Comparison of ENCODE assay signal across 17 cellular contexts in genomic region chr3:25962255-25962654, GRCh38.
DNase-seq lines count a peak whose midpoint lies in the region; ATAC-seq, FAIRE-seq and TF ChIP-seq lines count a peak whose summit lies in the region.
"Had no signal": no experiment of that assay in that cellular context is flagged by ENCODE, and none has a peak within 500 bp of the region (broad histone marks: within the 10 kb centered on the region; RNA-seq: fewer than 3 reads in every experiment).

No MANE protein-coding gene starts in this region.

- no peak overlapping the region for H3K4me3 ChIP-seq in Caco-2 (ENCODE audit: low read depth, low read length)
- H3K4me3 ChIP-seq in HCT116 (replicated peaks in 1 of 2; ENCODE audit: low read depth in 1 of 2, low read length in 2 of 2): no peak overlapping the region
- no peak overlapping the region for H3K4me3 ChIP-seq in WERI-Rb-1 (ENCODE audit: low read depth, low read length)
- H3K4me3 ChIP-seq in upper lobe of left lung: no peak overlapping the region
- H3K4me3 ChIP-seq: adrenal gland, HAP-1, pancreas, SJSA1 had no signal

- H3K79me2 ChIP-seq in HCT116 (ENCODE audit: insufficient read depth, low read length): no peaks in the 10 kb centered on the region

- no peaks in the 10 kb centered on the region for H3K9me3 Mint-ChIP-seq in Caco-2 (ENCODE audit: unreplicated experiment)
- H3K9me3 Mint-ChIP-seq: CD4-positive, alpha-beta T cell; stimulated activated effector memory CD8-positive, alpha-beta T cell treated with anti-CD3 and anti-CD28 coated beads, Interleukin-12 subunit alpha, Interleukin-12 subunit beta, amount 100 ng/mL, for 72 hours had no signal

- FAIRE-seq in HTR-8/SVneo (lab: Jason Lieb, UNC): no peak
- FAIRE-seq: pancreas had no signal

- H3K27me3 ChIP-seq in Caco-2 (replicated peaks; ENCODE audit: control insufficient read depth, insufficient read depth, low read length) (no peaks in the 10 kb centered on the region), HCT116 (ENCODE audit: insufficient read depth, low read length) (no peaks in the 10 kb centered on the region), WERI-Rb-1 (ENCODE audit: insufficient read depth, low read depth, severe bottlenecking) (no peaks in the 10 kb centered on the region), upper lobe of left lung (no peaks in the 10 kb centered on the region)
- H3K27me3 ChIP-seq: adrenal gland, pancreas, SJSA1 had no signal

- H3K27ac Mint-ChIP-seq in Caco-2 (ENCODE audit: unreplicated experiment): no peak overlapping the region
- H3K27ac Mint-ChIP-seq: CD4-positive, alpha-beta T cell; stimulated activated effector memory CD8-positive, alpha-beta T cell treated with anti-CD3 and anti-CD28 coated beads, Interleukin-12 subunit alpha, Interleukin-12 subunit beta, amount 100 ng/mL, for 72 hours had no signal

- 65 to 66% methylated on average over 4 of the region's 4 CpGs for WGBS in upper lobe of left lung, 2 donors

- TF ChIP-seq CTCF in Caco-2 (IDR thresholded peaks at IDR 0.05; ENCODE audit: insufficient read depth in 1 of 2, low read depth in 1 of 2, low read length in 1 of 2, severe bottlenecking in 1 of 2, unreplicated experiment in 1 of 2) (peak; percentile 34 to 61), HCT116 (IDR thresholded peaks at IDR 0.05 in 2 of 3, conservative IDR thresholded peaks at IDR 0.05 in 1 of 3; ENCODE audit: borderline replicate concordance in 1 of 3, insufficient read depth in 1 of 3, low read depth in 2 of 3, low read length in 2 of 3) (peak; percentile 14 to 58 (median 44); a peak in 4 of 6 replicates), WERI-Rb-1 (IDR thresholded peaks at IDR 0.05; ENCODE audit: low read depth, low read length) (peak; percentile 60), upper lobe of left lung (IDR thresholded peaks at IDR 0.05) (peak in 1 of 6 experiments; percentile 15)

- no peaks in the 10 kb centered on the region for H3K36me3 Mint-ChIP-seq in Caco-2 (ENCODE audit: insufficient read depth, unreplicated experiment)
- H3K36me3 Mint-ChIP-seq: stimulated activated effector memory CD8-positive, alpha-beta T cell treated with anti-CD3 and anti-CD28 coated beads, Interleukin-12 subunit alpha, Interleukin-12 subunit beta, amount 100 ng/mL, for 72 hours had no signal

- H3K4me3 Mint-ChIP-seq in Caco-2 (ENCODE audit: unreplicated experiment): no peak overlapping the region
- H3K4me3 Mint-ChIP-seq: CD4-positive, alpha-beta T cell; stimulated activated effector memory CD8-positive, alpha-beta T cell treated with anti-CD3 and anti-CD28 coated beads, Interleukin-12 subunit alpha, Interleukin-12 subunit beta, amount 100 ng/mL, for 72 hours had no signal

- POLR2A ChIA-PET in Caco-2 (lab: Charles Lee) (no interaction called here), HCT116 (lab: Charles Lee) (no interaction called here)

- H3K9me3 ChIP-seq in Caco-2: no peaks in the 10 kb centered on the region
- H3K9me3 ChIP-seq in HCT116 (ENCODE audit: control insufficient read depth in 1 of 2, insufficient read depth in 1 of 2, low read depth in 1 of 2, low read length in 2 of 2): no peaks in the 10 kb centered on the region
- H3K9me3 ChIP-seq in WERI-Rb-1 (ENCODE audit: severe bottlenecking): no peaks in the 10 kb centered on the region
- no peaks in the 10 kb centered on the region for H3K9me3 ChIP-seq in upper lobe of left lung
- H3K9me3 ChIP-seq: adrenal gland, HAP-1, pancreas, SJSA1 had no signal

- no peaks in the 10 kb centered on the region for H3K4me1 Mint-ChIP-seq in Caco-2 (ENCODE audit: low read depth, unreplicated experiment)
- H3K4me1 Mint-ChIP-seq: stimulated activated effector memory CD8-positive, alpha-beta T cell treated with anti-CD3 and anti-CD28 coated beads, Interleukin-12 subunit alpha, Interleukin-12 subunit beta, amount 100 ng/mL, for 72 hours had no signal

- no peak for TF ChIP-seq EP300 in upper lobe of left lung (IDR thresholded peaks at IDR 0.05)

- H4K20me1 ChIP-seq in HCT116 (ENCODE audit: insufficient read depth): no peaks in the 10 kb centered on the region

- no peaks in the 10 kb centered on the region for H3K9me2 ChIP-seq in HCT116 (ENCODE audit: insufficient read depth)

- H3K27me3 Mint-ChIP-seq in Caco-2 (ENCODE audit: insufficient read depth, unreplicated experiment): no peaks in the 10 kb centered on the region
- H3K27me3 Mint-ChIP-seq: CD4-positive, alpha-beta T cell had no signal

- ATAC-seq in HCT116 (peak; percentile 90), upper lobe of left lung (ENCODE audit: low FRiP score in 2 of 2) (no peak)
- no peak for ATAC-seq in stimulated activated naive CD8-positive, alpha-beta T cell treated with anti-CD3 and anti-CD28 coated beads, Interleukin-15, Interleukin-2, amounts not matched to agents 100 U/mL and 50 U/mL, for 24 hours
- ATAC-seq: stimulated activated effector memory CD8-positive, alpha-beta T cell treated with anti-CD3 and anti-CD28 coated beads, Interleukin-12 subunit alpha, Interleukin-12 subunit beta, amount 100 ng/mL, for 72 hours had no signal

- no peak overlapping the region for H3K4me2 ChIP-seq in HCT116 (ENCODE audit: low read length)

- H2AFZ ChIP-seq in HCT116 (ENCODE audit: low read depth, low read length, poor library complexity, severe bottlenecking): no peak overlapping the region

- H3K27ac ChIP-seq in HCT116 (ENCODE audit: low read depth, low read length) (no peak overlapping the region), WERI-Rb-1 (no peak overlapping the region), upper lobe of left lung (no peak overlapping the region)
- H3K27ac ChIP-seq: adrenal gland, pancreas, SJSA1 had no signal

- no TSS peak for BruUV-seq in Caco-2 (replicated peaks; lab: Mats Ljungman, UMichigan)
- BruUV-seq in HCT116 (replicated peaks; lab: Mats Ljungman, UMichigan): no TSS peak

- intact Hi-C loops in Caco-2 (cut with micrococcal nuclease; ENCODE audit: unreplicated experiment): loop anchor here (1.0 to 2.0 kb wide), 2 partner anchors 58 to 313 kb away; no protein-coding TSS in a partner anchor
- intact Hi-C loops in HCT116 (cut with micrococcal nuclease): loop anchor here (2.0 to 10.0 kb wide), 2 partner anchors 117 to 313 kb away; no protein-coding TSS in a partner anchor

- CTCF ChIA-PET in Caco-2 (lab: Charles Lee): interaction anchor here (0.6 to 1.3 kb wide), 4 partner anchors 9 to 367 kb away, joined by 3 to 7 read pairs (median 4); no protein-coding TSS in a partner anchor
- CTCF ChIA-PET in HCT116 (lab: Charles Lee): interaction anchor here (0.6 to 1.7 kb wide), 5 partner anchors 57 to 1189 kb away, joined by 3 to 8 read pairs (median 3); no protein-coding TSS in a partner anchor

- no peak overlapping the region for H3K9ac ChIP-seq in HCT116 (ENCODE audit: low read length)

- peak in 1 of 2 experiments; percentile 36 for DNase-seq in Caco-2
- DNase-seq in HCT116 (ENCODE audit: low read depth, low spot score): peak; percentile 13
- peak; percentile 11 for DNase-seq in WERI-Rb-1
- DNase-seq in left kidney (ENCODE audit: low read depth, low spot score): peak; percentile 41
- DNase-seq in stimulated activated naive CD8-positive, alpha-beta T cell treated with anti-CD3 and anti-CD28 coated beads, Interleukin-15, Interleukin-2, amounts not matched to agents 100 U/mL and 50 U/mL, for 24 hours: no peak
- DNase-seq in upper lobe of left lung: no peak
- no peak for DNase-seq in stimulated activated naive CD4-positive, alpha-beta T cell treated with Interleukin-2 at 50 U/mL for 16 hours (lab: John Stamatoyannopoulos, UW)
- DNase-seq in HTR-8/SVneo (ENCODE audit: insufficient read length, low spot score): no peak
- DNase-seq: adrenal gland; CD4-positive, alpha-beta T cell; KBM-7; NCI-H226; pancreas; stimulated activated CD4-positive, alpha-beta T cell treated with anti-CD3 and anti-CD28 coated beads, Interleukin-1b, Interleukin-23, amount 100 ng/mL, for 48 hours had no signal

- H3K4me1 ChIP-seq in Caco-2 (no peaks in the 10 kb centered on the region), HCT116 (ENCODE audit: control insufficient read depth in 1 of 2, insufficient read depth in 2 of 2, low read length in 2 of 2) (no peaks in the 10 kb centered on the region), upper lobe of left lung (no peaks in the 10 kb centered on the region)
- H3K4me1 ChIP-seq: adrenal gland, HAP-1, pancreas, SJSA1 had no signal

- TF ChIP-seq RAD21 in HCT116 (IDR thresholded peaks at IDR 0.05; ENCODE audit: low read depth): peak; percentile 47

- RAD21 ChIA-PET in HCT116 (lab: Charles Lee; ENCODE audit: low non-redundant PET in 1 of 2, low total read pairs in 2 of 2, uncharacterized antibody in 2 of 2, unreplicated experiment in 2 of 2): no interaction called here

- H3K36me3 ChIP-seq in Caco-2 (ENCODE audit: control insufficient read depth, insufficient read depth, low read length) (no peaks in the 10 kb centered on the region), HCT116 (ENCODE audit: control insufficient read depth in 1 of 2, insufficient read depth in 2 of 2, low read length in 2 of 2) (no peaks in the 10 kb centered on the region), WERI-Rb-1 (no peaks in the 10 kb centered on the region), upper lobe of left lung (no peaks in the 10 kb centered on the region)
- H3K36me3 ChIP-seq: adrenal gland, HAP-1, pancreas, SJSA1 had no signal

- no peak for TF ChIP-seq POLR2A in HCT116 (IDR thresholded peaks at IDR 0.05; ENCODE audit: borderline replicate concordance, extremely low read depth, insufficient read depth, insufficient read length)
- no peak for TF ChIP-seq POLR2A in upper lobe of left lung (IDR thresholded peaks at IDR 0.05)

TF ChIP-seq in HCT116, 20 proteins besides CTCF, POLR2A, EP300 and RAD21:
- TF ChIP-seq EGR1 (IDR thresholded peaks at IDR 0.05; ENCODE audit: low read depth) (no peak), ZNF274 (IDR thresholded peaks at IDR 0.05; ENCODE audit: low read depth, low read length) (no peak), SRF (IDR thresholded peaks at IDR 0.05; ENCODE audit: low read depth) (no peak)

Comparison
In these comparisons a context has a peak if more than half of its experiments do, and no peak if none do; other contexts are left out.
1. DNase-seq: peak in HCT116 (single experiment), WERI-Rb-1 (single experiment) and left kidney (single experiment); none in stimulated activated naive CD8-positive, alpha-beta T cell treated with anti-CD3 and anti-CD28 coated beads, Interleukin-15, Interleukin-2, amounts not matched to agents 100 U/mL and 50 U/mL, for 24 hours (single experiment), upper lobe of left lung (0 of 2), stimulated activated naive CD4-positive, alpha-beta T cell treated with Interleukin-2 at 50 U/mL for 16 hours (single experiment) and HTR-8/SVneo (single experiment).